13 cellular contexts compared by ENCODE assay signal in genomic region chr19:5587071-5587455, GRCh38. TPM values are rescaled to one million over a fixed set of nuclear protein-coding genes. Genes with fewer than 3 reads are reported as not detected.
A peak's percentile ranks its signal among the peaks of the same experiment; 100 is the strongest.
DNase-seq lines count a peak whose midpoint lies in the region; ATAC-seq and TF ChIP-seq lines count a peak whose summit lies in the region.
"Had no signal": no experiment of that assay in that cellular context is flagged by ENCODE, and none has a peak within 500 bp of the region (broad histone marks: within the 10 kb centered on the region; RNA-seq: fewer than 3 reads in every experiment).

No MANE protein-coding gene starts in this region.

- H3K4me3 Mint-ChIP-seq in MCF 10A (ENCODE audit: unreplicated experiment) (no peak overlapping the region), chondrocyte (ENCODE audit: unreplicated experiment) (no peak overlapping the region), progenitor cell of endocrine pancreas (ENCODE audit: low read depth) (no peak overlapping the region)

- peaks cover 65% of the 10 kb centered on the region for H3K36me3 Mint-ChIP-seq in MCF 10A (ENCODE audit: insufficient read depth, unreplicated experiment)
- peaks cover 23% of the 10 kb centered on the region for H3K36me3 Mint-ChIP-seq in chondrocyte (ENCODE audit: low read depth)
- peaks cover 6% of the 10 kb centered on the region for H3K36me3 Mint-ChIP-seq in progenitor cell of endocrine pancreas (ENCODE audit: insufficient read depth)

- 0 out of 2 replicates have a peak, but pooled peaks cover 4% of the 10 kb centered on the region for H4K20me1 ChIP-seq in PC-3 (ENCODE audit: low read length)

- TF ChIP-seq POLR2A in breast epithelium (IDR thresholded peaks at IDR 0.05) = no peak

- H3K4me1 ChIP-seq in breast epithelium = peaks cover 0 to 6% of the 10 kb centered on the region in 2 donors
- H3K4me1 ChIP-seq in PC-3 (ENCODE audit: insufficient read depth, low read length) = no peaks in the 10 kb centered on the region

- H2AFZ ChIP-seq in PC-3 (ENCODE audit: low read length) = no peak overlapping the region

- no peak overlapping the region for H3K27ac ChIP-seq in breast epithelium
- H3K27ac ChIP-seq in PC-3 (ENCODE audit: low read length) = no peak overlapping the region
- H3K27ac ChIP-seq: SJCRH30 had no signal

- H3K4me1 Mint-ChIP-seq in MCF 10A (ENCODE audit: insufficient read depth, unreplicated experiment) = no peaks in the 10 kb centered on the region
- peaks cover 9% of the 10 kb centered on the region for H3K4me1 Mint-ChIP-seq in chondrocyte (ENCODE audit: low read depth)
- peaks cover 7% of the 10 kb centered on the region for H3K4me1 Mint-ChIP-seq in progenitor cell of endocrine pancreas (ENCODE audit: low read depth)

- DNase-seq in MCF 10A (ENCODE audit: unreplicated experiment) (no peak), breast epithelium (ENCODE audit: low spot score in 2 of 2) (no peak), PC-3 (no peak), chondrocyte (ENCODE audit: low spot score) (peak; percentile 71), progenitor cell of endocrine pancreas (ENCODE audit: low spot score, unreplicated experiment) (no peak), AML-193 (lab: John Stamatoyannopoulos, UW) (no peak), omental fat pad (ENCODE audit: low spot score) (no peak)
- DNase-seq: CD4-positive, alpha-beta T cell; GF-D8; MV-4-11; NCI-H524 treated with DMSO at 0.1 percent for 48 hours; SJCRH30 had no signal

- intact Hi-C loops in MCF 10A (cut with micrococcal nuclease) (no loop called here), breast epithelium (cut with DNase I; ENCODE audit: low total_unique reads) (no loop called here), PC-3 (cut with micrococcal nuclease) (no loop called here)

- H3K9me3 Mint-ChIP-seq in MCF 10A (ENCODE audit: unreplicated experiment) (no peaks in the 10 kb centered on the region), chondrocyte (ENCODE audit: low read depth) (no peaks in the 10 kb centered on the region), progenitor cell of endocrine pancreas (ENCODE audit: low read depth) (no peaks in the 10 kb centered on the region)
- H3K9me3 Mint-ChIP-seq: CD4-positive, alpha-beta T cell had no signal

- ATAC-seq in PC-3 = no peak
- ATAC-seq in omental fat pad (ENCODE audit: low FRiP score) = no peak

- H3K36me3 ChIP-seq in breast epithelium (peaks cover 6% of the 10 kb centered on the region), PC-3 (ENCODE audit: low read depth, low read length) (peaks cover 55% of the 10 kb centered on the region)

- CTCF ChIA-PET in MCF 10A (lab: Yijun Ruan, JAX) = interaction anchor here (0.6 to 1.1 kb wide), 4 partner anchors 14 to 539 kb away, joined by 3 to 4 read pairs (median 4); no protein-coding TSS in a partner anchor
- CTCF ChIA-PET in PC-3 (lab: Charles Lee) = no interaction called here

- H3K79me2 ChIP-seq in PC-3 (ENCODE audit: low read length) = no peaks in the 10 kb centered on the region

- no peak overlapping the region for H3K9ac ChIP-seq in PC-3 (ENCODE audit: low read length)

- BruUV-seq in MCF 10A (replicated peaks; lab: Mats Ljungman, UMichigan) (TSS peak; percentile 35), PC-3 (replicated peaks; lab: Mats Ljungman, UMichigan) (TSS peak; percentile 13)

- no peaks in the 10 kb centered on the region for H3F3A ChIP-seq in PC-3 (ENCODE audit: low read length, unreplicated experiment)

- H3K27me3 ChIP-seq in breast epithelium = no peaks in the 10 kb centered on the region
- H3K27me3 ChIP-seq in PC-3 (ENCODE audit: low read length) = no peaks in the 10 kb centered on the region
- H3K27me3 ChIP-seq: SJCRH30 had no signal

- POLR2A ChIA-PET in MCF 10A (lab: Yijun Ruan, JAX) = no interaction called here
- POLR2A ChIA-PET in PC-3 (lab: Charles Lee; ENCODE audit: unreplicated experiment) = no interaction called here

- H3K27me3 Mint-ChIP-seq in MCF 10A (ENCODE audit: insufficient read depth, unreplicated experiment) = no peaks in the 10 kb centered on the region
- no peaks in the 10 kb centered on the region for H3K27me3 Mint-ChIP-seq in chondrocyte (ENCODE audit: low read depth)
- no peaks in the 10 kb centered on the region for H3K27me3 Mint-ChIP-seq in progenitor cell of endocrine pancreas
- H3K27me3 Mint-ChIP-seq: CD4-positive, alpha-beta T cell had no signal

- H3K27ac Mint-ChIP-seq in MCF 10A (ENCODE audit: low read depth, unreplicated experiment) (no peak overlapping the region), chondrocyte (ENCODE audit: unreplicated experiment) (no peak overlapping the region), progenitor cell of endocrine pancreas (no peak overlapping the region)
- H3K27ac Mint-ChIP-seq: CD4-positive, alpha-beta T cell had no signal

- H3K4me3 ChIP-seq in breast epithelium (no peak overlapping the region), PC-3 (ENCODE audit: low read length) (no peak overlapping the region)
- H3K4me3 ChIP-seq: SJCRH30 had no signal

- H3K4me2 ChIP-seq in PC-3 (ENCODE audit: low read length) = no peak overlapping the region

- no peaks in the 10 kb centered on the region for H3K9me3 ChIP-seq in breast epithelium
- H3K9me3 ChIP-seq in PC-3 (ENCODE audit: low read length) = no peaks in the 10 kb centered on the region
- H3K9me3 ChIP-seq: SJCRH30 had no signal

- no peak for TF ChIP-seq CTCF in MCF 10A (IDR thresholded peaks at IDR 0.05; ENCODE audit: unreplicated experiment)
- TF ChIP-seq CTCF in breast epithelium (IDR thresholded peaks at IDR 0.05) = no peak
- TF ChIP-seq CTCF in PC-3 (conservative IDR thresholded peaks at IDR 0.05; ENCODE audit: low read depth, low read length) = no peak
- no peak for TF ChIP-seq CTCF in chondrocyte (IDR thresholded peaks at IDR 0.05)
- TF ChIP-seq CTCF in progenitor cell of endocrine pancreas (IDR thresholded peaks at IDR 0.05; ENCODE audit: unreplicated experiment) = no peak
- no peak for TF ChIP-seq CTCF in omental fat pad (IDR thresholded peaks at IDR 0.05)

- no peaks in the 10 kb centered on the region for H3K9me2 ChIP-seq in PC-3 (replicated peaks; ENCODE audit: low read length)

RNA-seq across cellular contexts. Expression of gene TINCR, which starts 19.3 kb away (rescaled TPM):
- 0.20 and 0.21 TPM in 2 replicates for total RNA-seq in MCF 10A (2022)
- 10 to 100 TPM in 1 of 3 donors, 1 to 10 TPM in 2; 1.1 to 11.7 (median 1.3) TPM for total RNA-seq in breast epithelium
- total RNA-seq in PC-3 (2014; rRNA removed) = 0.58 and 0.69 TPM in 2 replicates
- total RNA-seq in chondrocyte = 1.7 to 17.0 TPM (median 2.0 TPM) in 3 replicates
- 0.60 and 1.0 TPM in 2 replicates for total RNA-seq in progenitor cell of endocrine pancreas
- total RNA-seq in omental fat pad = 1 to 10 TPM in 3 of 4 donors, not detected in 1; 1.7 to 8.6 (median 1.8) TPM
- total RNA-seq: LHCN-M2, SJCRH30 had no signal

RNA-seq across cellular contexts. Expression of gene SAFB2, which starts 35.5 kb away (rescaled TPM):
- total RNA-seq in MCF 10A (2022) (98.6 and 118 TPM in 2 replicates), breast epithelium (10 to 100 TPM; 46.4 to 68.8 (median 62.1) TPM), PC-3 (2014; rRNA removed) (77.5 and 101 TPM in 2 replicates), chondrocyte (48.2 to 62.7 TPM (median 49.2 TPM) in 3 replicates), progenitor cell of endocrine pancreas (95.4 and 107 TPM in 2 replicates), omental fat pad (10 to 100 TPM; 32.0 to 77.9 (median 51.1) TPM)

RNA-seq across cellular contexts. Expression of gene SAFB, which starts 35.8 kb away (rescaled TPM):
- total RNA-seq in MCF 10A (2022) (135 and 137 TPM in 2 replicates), breast epithelium (100 to 1,000 TPM in 2 of 3 donors, 10 to 100 TPM in 1; 64.2 to 112 (median 111) TPM), PC-3 (2014; rRNA removed) (94.9 and 164 TPM in 2 replicates), chondrocyte (56.6 to 77.1 TPM (median 58.3 TPM) in 3 replicates), progenitor cell of endocrine pancreas (151 and 169 TPM in 2 replicates), omental fat pad (100 to 1,000 TPM in 2 of 4 donors, 10 to 100 TPM in 2; 56.7 to 139 (median 86.9) TPM)
